8 cellular contexts compared by ENCODE assay signal in the genomic region with DNA sequence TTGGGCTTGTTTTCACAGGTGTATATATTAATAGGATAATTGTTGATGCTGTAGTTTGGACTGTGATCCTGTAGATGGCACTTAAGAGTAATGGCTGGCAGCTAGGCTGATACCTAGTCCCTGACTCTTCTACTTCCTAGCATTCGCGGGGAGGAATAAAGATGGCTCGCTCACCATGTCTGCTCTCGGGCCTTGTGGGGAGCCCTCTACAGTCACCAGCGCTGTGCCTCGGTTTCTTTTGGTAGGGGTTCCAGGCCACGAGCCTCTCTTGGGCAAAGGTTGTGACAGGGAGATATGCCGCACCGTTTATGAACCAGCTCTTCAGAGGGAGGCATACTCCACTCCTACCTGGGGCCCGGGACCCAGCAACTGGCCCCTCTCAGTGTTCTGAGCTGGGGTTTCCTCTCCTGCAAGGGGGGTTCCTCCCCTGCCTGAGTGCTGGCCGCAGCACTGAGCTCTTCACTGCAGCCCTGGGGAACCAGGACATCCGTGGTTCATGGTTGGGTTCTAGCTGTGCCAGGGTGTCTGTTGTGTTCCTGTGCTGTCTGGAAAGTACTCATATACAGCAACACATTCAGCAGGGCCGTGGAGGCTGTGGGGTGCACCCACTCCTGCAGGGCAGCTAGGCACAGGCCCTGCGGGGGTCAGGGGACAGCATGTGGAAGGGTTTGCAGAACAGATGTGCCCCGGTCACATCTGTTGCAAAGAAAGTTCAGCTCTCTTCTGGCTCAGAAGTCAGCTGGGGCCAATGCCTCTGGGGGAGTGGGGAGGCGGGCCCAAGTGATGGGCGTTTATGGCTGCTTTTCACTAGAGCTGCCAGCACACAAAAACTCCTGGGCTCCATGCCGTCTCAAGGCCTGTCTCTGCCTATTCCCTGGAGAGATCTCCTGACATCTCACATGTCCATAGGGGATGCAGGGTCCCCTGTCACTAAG.
DNase-seq lines count a peak whose midpoint lies in the region; ATAC-seq and TF ChIP-seq lines count a peak whose summit lies in the region.

No MANE protein-coding gene starts in this region.

- no peak overlapping the region for H3K27ac ChIP-seq in VCaP

- intact Hi-C loops in Right ventricle myocardium superior (cut with DNase I) (no loop called here), left cardiac atrium (cut with DNase I) (no loop called here)

- TF ChIP-seq CTCF in VCaP (conservative IDR thresholded peaks at IDR 0.05) = peak; percentile 68

- DNase-seq in Right ventricle myocardium superior = no peak
- DNase-seq in left cardiac atrium = no peak
- peak; percentile 11 for DNase-seq in renal cortical epithelial cell (ENCODE audit: low read depth)
- no peak for DNase-seq in hippocampal formation (lab: John Stamatoyannopoulos, UW)
- no peak for DNase-seq in pons (ENCODE audit: low spot score)

- ATAC-seq in Right ventricle myocardium superior (ENCODE audit: poor library complexity) (peak; percentile 59), left cardiac atrium (no peak), HG03439 (IDR thresholded peaks at IDR 0.05; ENCODE audit: unreplicated experiment) (peak; percentile 79), GM21515 (IDR thresholded peaks at IDR 0.05; ENCODE audit: unreplicated experiment) (no peak)

Comparison
In these comparisons a context has a peak if more than half of its experiments do, and no peak if none do; other contexts are left out.
1. ATAC-seq: peak in Right ventricle myocardium superior (single experiment) and HG03439 (single experiment); none in left cardiac atrium (0 of 2) and GM21515 (single experiment).